Comparison of ENCODE assay signal across 20 cellular contexts in genomic region chr5:134188092-134188491, GRCh38.
"Had no signal": no experiment of that assay in that cellular context is flagged by ENCODE, and none has a peak within 500 bp of the region (broad histone marks: within the 10 kb centered on the region; RNA-seq: fewer than 3 reads in every experiment).

No MANE protein-coding gene starts in this region.

- DNase-seq: activated CD4-positive, alpha-beta T cell treated with anti-CD3 and anti-CD28 coated beads for 1 hour; activated CD4-positive, alpha-beta T cell treated with anti-CD3 and anti-CD28 coated beads, Interleukin-2, amount 50 U/mL, for 1 hour; activated CD8-positive, alpha-beta T cell treated with anti-CD3 and anti-CD28 coated beads, Interleukin-2, amount 10 ng/mL, durations not matched to agents 7 days and 5 days; colonic mucosa; dorsolateral prefrontal cortex; effector memory CD8-positive, alpha-beta T cell; hippocampal formation; midbrain; right cardiac atrium; stimulated activated CD4-positive, alpha-beta T cell treated with anti-CD3 and anti-CD28 coated beads, Interleukin-1b, Interleukin-23, amount 100 ng/mL, for 48 hours; transverse colon had no signal

- H3K9me3 Mint-ChIP-seq: activated T-helper 17 cell treated with anti-CD3 and anti-CD28 coated beads, Interleukin-2, amount 50 U/mL, for 72 hours; effector memory CD8-positive, alpha-beta T cell; natural killer cell treated with Interleukin-12 subunit alpha and Interleukin-12 subunit beta and Interleukin-15 and Interleukin-18, amount 100 ng/mL, for 72 hours; stimulated activated effector memory CD8-positive, alpha-beta T cell treated with anti-CD3 and anti-CD28 coated beads, Interleukin-12 subunit alpha, Interleukin-12 subunit beta, amount 100 ng/mL, for 72 hours; T-helper 2 cell treated with Interferon-gamma antibody and Interleukin-4, amounts not matched to agents 5 μg/mL and 100 μg/mL, for 36 hours had no signal

- H3K4me1 Mint-ChIP-seq: activated T-helper 17 cell treated with anti-CD3 and anti-CD28 coated beads, Interleukin-2, amount 50 U/mL, for 72 hours; stimulated activated effector memory CD8-positive, alpha-beta T cell treated with anti-CD3 and anti-CD28 coated beads, Interleukin-12 subunit alpha, Interleukin-12 subunit beta, amount 100 ng/mL, for 72 hours had no signal

- H3K9me3 ChIP-seq: adrenal gland, colonic mucosa, esophagus muscularis mucosa, neutrophil, ovary, transverse colon had no signal

- H3K27me3 Mint-ChIP-seq: activated naive CD8-positive, alpha-beta T cell; activated T-helper 17 cell treated with anti-CD3 and anti-CD28 coated beads, Interleukin-2, amount 50 U/mL, for 72 hours; effector memory CD8-positive, alpha-beta T cell; natural killer cell treated with Interleukin-12 subunit alpha and Interleukin-12 subunit beta and Interleukin-15 and Interleukin-18, amount 100 ng/mL, for 72 hours had no signal

- ATAC-seq: activated CD8-positive, alpha-beta T cell treated with anti-CD3 and anti-CD28 coated beads, Interleukin-2, amount 10 ng/mL, durations not matched to agents 7 days and 5 days; activated T-helper 17 cell treated with anti-CD3 and anti-CD28 coated beads, Interleukin-2, amount 50 U/mL, for 72 hours; effector memory CD8-positive, alpha-beta T cell; stimulated activated effector memory CD8-positive, alpha-beta T cell treated with anti-CD3 and anti-CD28 coated beads, Interleukin-12 subunit alpha, Interleukin-12 subunit beta, amount 100 ng/mL, for 72 hours had no signal

- H3K27ac ChIP-seq: adrenal gland, colonic mucosa, dorsolateral prefrontal cortex, esophagus muscularis mucosa, neutrophil, ovary, transverse colon had no signal

- H3K36me3 Mint-ChIP-seq: natural killer cell treated with Interleukin-12 subunit alpha and Interleukin-12 subunit beta and Interleukin-15 and Interleukin-18, amount 100 ng/mL, for 72 hours; stimulated activated effector memory CD8-positive, alpha-beta T cell treated with anti-CD3 and anti-CD28 coated beads, Interleukin-12 subunit alpha, Interleukin-12 subunit beta, amount 100 ng/mL, for 72 hours had no signal

- H3K4me3 ChIP-seq: adrenal gland, colonic mucosa, dorsolateral prefrontal cortex, esophagus muscularis mucosa, ovary, transverse colon had no signal

- H3K27ac Mint-ChIP-seq: activated CD8-positive, alpha-beta T cell treated with anti-CD3 and anti-CD28 coated beads, Interleukin-2, amount 10 ng/mL, durations not matched to agents 7 days and 5 days; activated naive CD8-positive, alpha-beta T cell; activated T-helper 17 cell treated with anti-CD3 and anti-CD28 coated beads, Interleukin-2, amount 50 U/mL, for 72 hours; effector memory CD8-positive, alpha-beta T cell; stimulated activated effector memory CD8-positive, alpha-beta T cell treated with anti-CD3 and anti-CD28 coated beads, Interleukin-12 subunit alpha, Interleukin-12 subunit beta, amount 100 ng/mL, for 72 hours; T-helper 2 cell treated with Interferon-gamma antibody and Interleukin-4, amounts not matched to agents 5 μg/mL and 100 μg/mL, for 36 hours had no signal

- H3K27me3 ChIP-seq: adrenal gland, colonic mucosa, dorsolateral prefrontal cortex, esophagus muscularis mucosa, neutrophil, ovary, transverse colon had no signal

- H3K4me1 ChIP-seq: adrenal gland, colonic mucosa, transverse colon had no signal

- H3K36me3 ChIP-seq: adrenal gland, colonic mucosa, esophagus muscularis mucosa, neutrophil, ovary, transverse colon had no signal

- H3K4me3 Mint-ChIP-seq: activated CD8-positive, alpha-beta T cell treated with anti-CD3 and anti-CD28 coated beads, Interleukin-2, amount 10 ng/mL, durations not matched to agents 7 days and 5 days; activated naive CD8-positive, alpha-beta T cell; activated T-helper 17 cell treated with anti-CD3 and anti-CD28 coated beads, Interleukin-2, amount 50 U/mL, for 72 hours; effector memory CD8-positive, alpha-beta T cell; natural killer cell treated with Interleukin-12 subunit alpha and Interleukin-12 subunit beta and Interleukin-15 and Interleukin-18, amount 100 ng/mL, for 72 hours; stimulated activated effector memory CD8-positive, alpha-beta T cell treated with anti-CD3 and anti-CD28 coated beads, Interleukin-12 subunit alpha, Interleukin-12 subunit beta, amount 100 ng/mL, for 72 hours; T-helper 2 cell treated with Interferon-gamma antibody and Interleukin-4, amounts not matched to agents 5 μg/mL and 100 μg/mL, for 36 hours had no signal
